21 cellular contexts compared by ENCODE assay signal in genomic region chr10:103840747-103841085, GRCh38. TPM values are rescaled to one million over a fixed set of nuclear protein-coding genes. Genes with fewer than 3 reads are reported as not detected.
DNase-seq lines count a peak whose midpoint lies in the region; ATAC-seq and TF ChIP-seq lines count a peak whose summit lies in the region.
"Had no signal": no experiment of that assay in that cellular context is flagged by ENCODE, and none has a peak within 500 bp of the region (broad histone marks: within the 10 kb centered on the region; RNA-seq: fewer than 3 reads in every experiment).

No MANE protein-coding gene starts in this region.

- H3K36me3 ChIP-seq in heart right ventricle (no peaks in the 10 kb centered on the region), mucosa of rectum (ENCODE audit: control insufficient read depth in 2 of 2, insufficient read depth in 2 of 2, low read length in 2 of 2) (no peaks in the 10 kb centered on the region), aorta (ENCODE audit: control insufficient read depth in 1 of 2, insufficient read depth in 2 of 2, low read length in 1 of 2) (no peaks in the 10 kb centered on the region)
- H3K36me3 ChIP-seq in naive thymus-derived CD4-positive, alpha-beta T cell (ENCODE audit: control insufficient read depth in 2 of 3, insufficient read depth in 3 of 3, low read length in 3 of 3), result no peaks in the 10 kb centered on the region
- H3K36me3 ChIP-seq: MG63, upper lobe of right lung had no signal

- H3K36me3 Mint-ChIP-seq in type B pancreatic cell, result peaks cover 6% of the 10 kb centered on the region
- H3K36me3 Mint-ChIP-seq in naive thymus-derived CD4-positive, alpha-beta T cell, result no peaks in the 10 kb centered on the region
- H3K36me3 Mint-ChIP-seq: activated naive CD4-positive, alpha-beta T cell treated with anti-CD3 and anti-CD28 coated beads, Interleukin-2, amount 50 U/mL, for 24 hours had no signal

- H3K4me1 ChIP-seq in heart right ventricle (peaks cover 27 to 97% (median 87%) of the 10 kb centered on the region in 9 donors), mucosa of rectum (ENCODE audit: control insufficient read depth in 2 of 2, insufficient read depth in 2 of 2, low read length in 2 of 2) (peaks cover 51 to 85% of the 10 kb centered on the region in 2 donors), aorta (ENCODE audit: control insufficient read depth in 1 of 2, insufficient read depth in 2 of 2, low read length in 2 of 2) (peaks cover 2 to 11% of the 10 kb centered on the region in 2 donors)
- peaks cover 2 to 3% of the 10 kb centered on the region in 2 donors for H3K4me1 ChIP-seq in naive thymus-derived CD4-positive, alpha-beta T cell (ENCODE audit: control insufficient read depth in 2 of 2, insufficient read depth in 2 of 2, low read length in 2 of 2)

- peaks cover 54% of the 10 kb centered on the region for H3K4me1 Mint-ChIP-seq in type B pancreatic cell (ENCODE audit: unreplicated experiment)
- H3K4me1 Mint-ChIP-seq in naive thymus-derived CD4-positive, alpha-beta T cell, result peaks cover 3 to 10% (median 9%) of the 10 kb centered on the region in 7 donors

- CTCF ChIA-PET in naive thymus-derived CD4-positive, alpha-beta T cell (lab: Charles Lee), result no interaction called here

- H3K4me3 Mint-ChIP-seq in type B pancreatic cell, result peak overlapping the region; percentile 32
- H3K4me3 Mint-ChIP-seq in naive thymus-derived CD4-positive, alpha-beta T cell, result no peak overlapping the region
- H3K4me3 Mint-ChIP-seq: activated CD4-positive, alpha-beta T cell treated with anti-CD3 and anti-CD28 coated beads, Interleukin-2, amount 10 ng/mL, durations not matched to agents 7 days and 5 days; activated naive CD4-positive, alpha-beta T cell treated with anti-CD3 and anti-CD28 coated beads, Interleukin-2, amount 50 U/mL, for 24 hours had no signal

- intact Hi-C loops in heart right ventricle (cut with DNase I), result loop anchor here in 1 of 10 donors (5.0 kb wide), 1 partner anchor 63 kb away; no protein-coding TSS in a partner anchor
- intact Hi-C loops in left cardiac atrium (cut with DNase I), result no loop called here
- intact Hi-C loops in aorta (cut with DNase I), result loop anchor here in 1 of 2 donors (1.0 kb wide), 1 partner anchor 63 kb away; no protein-coding TSS in a partner anchor
- intact Hi-C loops in naive thymus-derived CD4-positive, alpha-beta T cell (cut with micrococcal nuclease), result no loop called here

- POLR2A ChIA-PET in naive thymus-derived CD4-positive, alpha-beta T cell (lab: Charles Lee), result no interaction called here

- TF ChIP-seq CTCF in heart right ventricle (IDR thresholded peaks at IDR 0.05), result no peak
- no peak for TF ChIP-seq CTCF in type B pancreatic cell (conservative IDR thresholded peaks at IDR 0.05)

- H3K9me3 ChIP-seq in heart right ventricle (no peaks in the 10 kb centered on the region), mucosa of rectum (ENCODE audit: control insufficient read depth in 2 of 2, low read length in 2 of 2) (no peaks in the 10 kb centered on the region), aorta (ENCODE audit: control insufficient read depth, low read length) (no peaks in the 10 kb centered on the region)
- H3K9me3 ChIP-seq in naive thymus-derived CD4-positive, alpha-beta T cell (ENCODE audit: control insufficient read depth in 2 of 3, low read length in 3 of 3), result no peaks in the 10 kb centered on the region
- H3K9me3 ChIP-seq: MG63, SK-N-SH, upper lobe of right lung had no signal

- H3K27ac Mint-ChIP-seq in type B pancreatic cell, result peak overlapping the region; percentile 33
- no peak overlapping the region for H3K27ac Mint-ChIP-seq in naive thymus-derived CD4-positive, alpha-beta T cell
- H3K27ac Mint-ChIP-seq: activated CD4-positive, alpha-beta T cell treated with anti-CD3 and anti-CD28 coated beads, Interleukin-2, amount 10 ng/mL, durations not matched to agents 7 days and 5 days; activated naive CD4-positive, alpha-beta T cell treated with anti-CD3 and anti-CD28 coated beads, Interleukin-2, amount 50 U/mL, for 24 hours had no signal

- ATAC-seq in heart right ventricle, result no peak
- ATAC-seq in left cardiac atrium, result no peak
- no peak for ATAC-seq in aorta (ENCODE audit: low FRiP score)
- ATAC-seq in naive thymus-derived CD4-positive, alpha-beta T cell, result no peak
- ATAC-seq: left lobe of liver had no signal

- no peak for DNase-seq in heart right ventricle
- DNase-seq in left cardiac atrium, result no peak
- peak; percentile 40 for DNase-seq in dermis blood vessel endothelial cell
- no peak for DNase-seq in type B pancreatic cell (ENCODE audit: extremely low spot score, unreplicated experiment)
- DNase-seq in aorta, result no peak
- DNase-seq in RPMI8226, result no peak
- no peak for DNase-seq in naive thymus-derived CD4-positive, alpha-beta T cell
- DNase-seq: activated CD4-positive, alpha-beta T cell treated with anti-CD3 and anti-CD28 coated beads, Interleukin-2, amount 10 ng/mL, durations not matched to agents 7 days and 5 days; glutamatergic neuron; MG63; NCI-H1436; NCI-H526; retina; SK-N-SH; stimulated activated CD8-positive, alpha-beta memory T cell treated with anti-CD3 and anti-CD28 coated beads, Interleukin-4, amount 100 ng/mL, for 48 hours; T-helper 2 cell had no signal

- no peaks in the 10 kb centered on the region for H3K9me3 Mint-ChIP-seq in type B pancreatic cell
- H3K9me3 Mint-ChIP-seq in naive thymus-derived CD4-positive, alpha-beta T cell, result no peaks in the 10 kb centered on the region
- H3K9me3 Mint-ChIP-seq: activated CD4-positive, alpha-beta T cell treated with anti-CD3 and anti-CD28 coated beads, Interleukin-2, amount 10 ng/mL, durations not matched to agents 7 days and 5 days; activated naive CD4-positive, alpha-beta T cell treated with anti-CD3 and anti-CD28 coated beads, Interleukin-2, amount 50 U/mL, for 24 hours had no signal

- H3K27ac ChIP-seq in heart right ventricle (peak overlapping the region in 9 of 10 donors; percentile 69 to 87 (median 79)), mucosa of rectum (ENCODE audit: low read depth in 2 of 2, low read length in 2 of 2) (peak overlapping the region; percentile 57 to 69), aorta (ENCODE audit: low read depth in 1 of 2, low read length in 2 of 2) (no peak overlapping the region)
- no peak overlapping the region for H3K27ac ChIP-seq in naive thymus-derived CD4-positive, alpha-beta T cell (ENCODE audit: low read depth, low read length)
- H3K27ac ChIP-seq: HL-60, upper lobe of right lung had no signal

- 40 to 60% methylated on average over 4 of the region's 4 CpGs for WGBS in heart right ventricle, 2 donors
- WGBS in aorta, 2 donors, result 85 to 91% methylated on average over 4 of the region's 4 CpGs

- peak overlapping the region; percentile 29 to 34 for H3K9ac ChIP-seq in mucosa of rectum (ENCODE audit: low read depth in 1 of 2, low read length in 2 of 2)
- H3K9ac ChIP-seq: SK-N-SH had no signal

- H3K27me3 ChIP-seq in heart right ventricle (no peaks in the 10 kb centered on the region), mucosa of rectum (ENCODE audit: control insufficient read depth in 2 of 2, insufficient read depth in 2 of 2, low read length in 2 of 2) (no peaks in the 10 kb centered on the region), aorta (ENCODE audit: control insufficient read depth in 1 of 2, insufficient read depth in 2 of 2, low read length in 1 of 2) (no peaks in the 10 kb centered on the region)
- H3K27me3 ChIP-seq in naive thymus-derived CD4-positive, alpha-beta T cell (ENCODE audit: control insufficient read depth in 2 of 2, insufficient read depth in 2 of 2, low read length in 2 of 2), result no peaks in the 10 kb centered on the region
- H3K27me3 ChIP-seq: MG63, upper lobe of right lung had no signal

- H3K4me3 ChIP-seq in heart right ventricle, result no peak overlapping the region
- H3K4me3 ChIP-seq in mucosa of rectum (ENCODE audit: low read length in 2 of 2), result no peak overlapping the region
- no peak overlapping the region for H3K4me3 ChIP-seq in aorta (ENCODE audit: low read length in 2 of 2)
- no peak overlapping the region for H3K4me3 ChIP-seq in naive thymus-derived CD4-positive, alpha-beta T cell (ENCODE audit: low read length)
- H3K4me3 ChIP-seq: MG63, upper lobe of right lung had no signal

- peaks cover 4% of the 10 kb centered on the region for H3K27me3 Mint-ChIP-seq in type B pancreatic cell
- peaks cover 0 to 3% (median 0%) of the 10 kb centered on the region in 5 donors for H3K27me3 Mint-ChIP-seq in naive thymus-derived CD4-positive, alpha-beta T cell
- H3K27me3 Mint-ChIP-seq: activated CD4-positive, alpha-beta T cell treated with anti-CD3 and anti-CD28 coated beads, Interleukin-2, amount 10 ng/mL, durations not matched to agents 7 days and 5 days; activated naive CD4-positive, alpha-beta T cell treated with anti-CD3 and anti-CD28 coated beads, Interleukin-2, amount 50 U/mL, for 24 hours had no signal

RNA-seq across cellular contexts. Expression of gene SH3PXD2A, which starts 14.7 kb away (rescaled TPM):
- total RNA-seq in heart right ventricle (10 to 100 TPM; 30.6 to 44.9 (median 36.0) TPM), left cardiac atrium (10 to 100 TPM; 24.6 to 27.7 TPM), dermis blood vessel endothelial cell (2.4 and 3.9 TPM in 2 replicates), type B pancreatic cell (ENCODE audit: low replicate concordance) (22.3 and 38.6 TPM in 2 replicates), aorta (10 to 100 TPM; 55.9 to 69.1 TPM)
- polyA plus RNA-seq in heart right ventricle (10 to 100 TPM in 1 of 2 donors, 1 to 10 TPM in 1; 6.9 to 14.2 TPM), aorta (10 to 100 TPM; 18.7 to 29.1 TPM)
- 10 to 100 TPM in 3 of 5 experiments, 1 to 10 TPM in 2; 7.1 to 20.5 (median 15.7) TPM for total RNA-seq in naive thymus-derived CD4-positive, alpha-beta T cell
- polyA plus RNA-seq in naive thymus-derived CD4-positive, alpha-beta T cell, result 1 to 10 TPM in 1 of 2 donors, under 1 TPM in 1; 0.54 to 1.0 TPM

Comparison
In these comparisons a context has a peak if more than half of its experiments do, and no peak if none do; other contexts are left out.
1. H3K27ac ChIP-seq: peak in heart right ventricle (9 of 10) and mucosa of rectum (2 of 2); none in aorta (0 of 2) and naive thymus-derived CD4-positive, alpha-beta T cell (single experiment).